Comparison of ENCODE assay signal across 15 cellular contexts in genomic region chr20:3084283-3084985, GRCh38. TPM values are rescaled to one million over a fixed set of nuclear protein-coding genes. Genes with fewer than 3 reads are reported as not detected.
DNase-seq lines count a peak whose midpoint lies in the region; ATAC-seq, FAIRE-seq and TF ChIP-seq lines count a peak whose summit lies in the region.
"Had no signal": no experiment of that assay in that cellular context is flagged by ENCODE, and none has a peak within 500 bp of the region (broad histone marks: within the 10 kb centered on the region; RNA-seq: fewer than 3 reads in every experiment).

AVP (minus strand) TSS chr20:3084724; CDS start chr20:3084674, 50 bp downstream.

- H3K4me2 ChIP-seq in K562 (ENCODE audit: insufficient read depth, low read length), result no peak within 1 kb of the TSS

- H3K36me3 Mint-ChIP-seq in natural killer cell (no peaks in the 10 kb centered on the region), Calu3 (ENCODE audit: insufficient read depth, unreplicated experiment) (no peaks in the 10 kb centered on the region)

- in situ Hi-C loops in K562 (cut with MboI), result no loop called here

- WGBS in K562 (ENCODE audit: insufficient coverage, low coverage, missing lambda C conversion rate), result 58% methylated on average over 14 of the region's 28 CpGs

- TF ChIP-seq CTCF in K562 (IDR thresholded peaks at IDR 0.05 in 2 of 3, conservative IDR thresholded peaks at IDR 0.05 in 1 of 3; ENCODE audit: insufficient read depth in 2 of 3, low read depth in 1 of 3, low read length in 3 of 3) (no peak), natural killer cell (IDR thresholded peaks at IDR 0.05) (no peak), Calu3 (IDR thresholded peaks at IDR 0.05; ENCODE audit: unreplicated experiment) (no peak)

- H3K27me3 ChIP-seq in K562 (ENCODE audit: control insufficient read depth in 2 of 2, insufficient read depth in 2 of 2, low read length in 2 of 2), result no peaks in the 10 kb centered on the region
- H3K27me3 ChIP-seq: pancreas, testis had no signal

- peak; percentile 36 for DNase-seq in 8988T
- peak in 3 of 4 experiments; percentile 27 to 62 (median 46) for DNase-seq in K562 (ENCODE audit: extremely low read depth in 1 of 4, low spot score in 3 of 4)
- no peak for DNase-seq in natural killer cell
- DNase-seq in SW480 (ENCODE audit: low spot score), result no peak
- DNase-seq in NCI-H1417 (lab: John Stamatoyannopoulos, UW), result no peak
- no peak for DNase-seq in Calu3
- DNase-seq: DMS79 treated with DMSO at 0.1 percent for 48 hours; pancreas; stimulated activated CD4-positive, alpha-beta T cell treated with anti-CD3 and anti-CD28 coated beads, Interleukin-12 subunit alpha, Interleukin-12 subunit beta, amount 100 ng/mL, for 4 hours; testis had no signal

- no peaks in the 10 kb centered on the region for H3K9me3 ChIP-seq in ES-I3 (ENCODE audit: control insufficient read depth, insufficient read depth, low read length)
- H3K9me3 ChIP-seq in K562 (replicated peaks; ENCODE audit: control insufficient read depth, insufficient read depth, low read depth, low read length), result no peaks in the 10 kb centered on the region
- H3K9me3 ChIP-seq: pancreas, testis had no signal

- TF ChIP-seq POLR2A in K562 (conservative IDR thresholded peaks at IDR 0.05), result no peak

- H3K27ac Mint-ChIP-seq in natural killer cell (peak within 1 kb of the TSS in 1 of 2 donors; percentile 21), Calu3 (ENCODE audit: unreplicated experiment) (no peak within 1 kb of the TSS)

- H3K9ac ChIP-seq in ES-I3 (ENCODE audit: low read depth, low read length) (peak within 1 kb of the TSS; percentile 37; the same call in 1 of the 2 replicates), K562 (ENCODE audit: insufficient read depth in 1 of 2, low read depth in 2 of 2, low read length in 2 of 2) (peak within 1 kb of the TSS in 1 of 2 experiments; percentile 68; a peak in 1 of 4 replicates)

- no TSS peak for BruUV-seq in K562 (replicated peaks; lab: Mats Ljungman, UMichigan)
- BruUV-seq in Calu3 (replicated peaks; lab: Mats Ljungman, UMichigan), result no TSS peak

- H3K4me1 Mint-ChIP-seq in natural killer cell (peaks cover 0 to 6% of the 10 kb centered on the region in 2 donors), Calu3 (ENCODE audit: low read depth, unreplicated experiment) (no peaks in the 10 kb centered on the region)

- no peak for TF ChIP-seq RAD21 in K562 (CRISPR knock-in tag; conservative IDR thresholded peaks at IDR 0.05 in 1 of 2, IDR thresholded peaks at IDR 0.05 in 1 of 2)

- H4K20me1 ChIP-seq in K562 (replicated peaks; ENCODE audit: control insufficient read depth, insufficient read depth, low read length), result no peaks in the 10 kb centered on the region

- no peaks in the 10 kb centered on the region for H3K79me2 ChIP-seq in K562 (ENCODE audit: control insufficient read depth, insufficient read depth, low read length)

- FAIRE-seq in K562 (lab: Jason Lieb, UNC), result no peak
- FAIRE-seq: HTR-8/SVneo, pancreas had no signal

- no peak for TF ChIP-seq EP300 in K562 (IDR thresholded peaks at IDR 0.05; ENCODE audit: low read length)

- no peak within 1 kb of the TSS for H3K4me3 ChIP-seq in K562
- H3K4me3 ChIP-seq: lung had no signal

- ATAC-seq in K562, result peak; percentile 43
- ATAC-seq in natural killer cell, result no peak
- ATAC-seq in GM18520 (IDR thresholded peaks at IDR 0.05; ENCODE audit: unreplicated experiment), result no peak
- ATAC-seq: SK-N-SH treated with all-trans-retinoic acid at 6 μM for 48 hours had no signal

- no peak within 1 kb of the TSS for H3K27ac ChIP-seq in K562 (ENCODE audit: extremely low read depth, low read depth, low read length)
- H3K27ac ChIP-seq: pancreas, testis had no signal

- intact Hi-C loops in K562 (cut with micrococcal nuclease), result no loop called here
- intact Hi-C loops in natural killer cell (cut with micrococcal nuclease), result no loop called here
- intact Hi-C loops in Calu3 (cut with micrococcal nuclease; ENCODE audit: unreplicated experiment), result no loop called here

- H3K4me3 Mint-ChIP-seq in natural killer cell, result peak within 1 kb of the TSS; percentile 59
- H3K4me3 Mint-ChIP-seq in Calu3 (ENCODE audit: low read depth, unreplicated experiment), result no peak within 1 kb of the TSS

- H3K36me3 ChIP-seq in ES-I3 (ENCODE audit: insufficient read depth, low read length) (no peaks in the 10 kb centered on the region), K562 (ENCODE audit: control insufficient read depth, insufficient read depth, low read length) (no peaks in the 10 kb centered on the region)
- H3K36me3 ChIP-seq: pancreas had no signal

- H3K9me3 Mint-ChIP-seq in natural killer cell (no peaks in the 10 kb centered on the region), Calu3 (ENCODE audit: low read depth, unreplicated experiment) (no peaks in the 10 kb centered on the region)

- H3K4me1 ChIP-seq in ES-I3 (ENCODE audit: insufficient read depth, low read length), result no peaks in the 10 kb centered on the region
- H3K4me1 ChIP-seq in K562 (replicated peaks in 1 of 2; ENCODE audit: control insufficient read depth in 2 of 2, insufficient read depth in 2 of 2, low read length in 2 of 2), result peaks cover 0 to 28% of the 10 kb centered on the region in 2 experiments; a peak in 3 of 5 replicates
- H3K4me1 ChIP-seq: pancreas had no signal

- H3K27me3 Mint-ChIP-seq in natural killer cell (ENCODE audit: low read depth in 2 of 2) (peaks cover 47 to 48% of the 10 kb centered on the region in 2 donors), Calu3 (ENCODE audit: unreplicated experiment) (peaks cover 59% of the 10 kb centered on the region)

- H2AFZ ChIP-seq in K562 (ENCODE audit: low read depth, low read length), result no peak within 1 kb of the TSS

- H3K9me1 ChIP-seq in K562 (ENCODE audit: control insufficient read depth, insufficient read depth, low read length), result peaks cover 3% of the 10 kb centered on the region

- POLR2A ChIA-PET in K562 (lab: Yijun Ruan, JAX), result no interaction called here

- CTCF ChIA-PET in K562 (lab: Yijun Ruan, JAX; ENCODE audit: low intra/inter-chr PET ratio) (no interaction called here), Calu3 (lab: Charles Lee) (no interaction called here)

TF ChIP-seq in K562, 482 proteins besides CTCF, POLR2A, EP300 and RAD21:
- TF ChIP-seq ZBTB33 (CRISPR knock-in tag; IDR thresholded peaks at IDR 0.05), result peak; percentile 97
- no peak for TF ChIP-seq FUS (optimal IDR thresholded peaks at IDR 0.05; ENCODE audit: low read depth, low read length)
- 0 out of 2 replicates have a peak, but pooled peaks have one; percentile 27 for TF ChIP-seq ZBTB7A (IDR thresholded peaks at IDR 0.05; ENCODE audit: borderline replicate concordance, control insufficient read depth, low read depth, low read length)
- TF ChIP-seq KDM4B (IDR thresholded peaks at IDR 0.05; ENCODE audit: borderline replicate concordance in 2 of 2, low read depth in 1 of 2), result no peak
- TF ChIP-seq ZFX (CRISPR knock-in tag; IDR thresholded peaks at IDR 0.05), result peak; percentile 24; the same call in 1 of the 2 replicates
- no peak for TF ChIP-seq KAT7 (CRISPR knock-in tag; IDR thresholded peaks at IDR 0.05; ENCODE audit: borderline replicate concordance)
- no peak for TF ChIP-seq MNT (conservative IDR thresholded peaks at IDR 0.05)

RNA-seq across cellular contexts. Expression of gene AVP, which starts in this region (rescaled TPM):
- total RNA-seq in K562 (2011; cell fraction: chromatin; rRNA removed; ENCODE audit: low replicate concordance), result not detected in 2 replicates
- total RNA-seq in K562 (2011; cell fraction: nucleolus; rRNA removed), result not detected in 2 replicates
- total RNA-seq in K562 (2011; cell fraction: nucleoplasm; rRNA removed), result not detected in 2 replicates
- total RNA-seq in K562 (2014; rRNA removed), result not detected in 2 replicates
- total RNA-seq in K562 (2014; rRNA removed; fragmentation: Illumina TruSeq; extraction: Trizol), result not detected in 2 replicates
- not detected in 2 replicates for total RNA-seq in K562 (2015; rRNA removed; fragmentation: Illumina TruSeq; extraction: Trizol)
- not detected in 2 replicates for total RNA-seq in K562 (2021)
- polyA plus RNA-seq in K562 (2011; rRNA removed), result not detected in 2 replicates
- polyA plus RNA-seq in K562 (2011; cell fraction: cytosol; rRNA removed), result 0.49 TPM in 1 of 2 replicates, not detected in the other
- 0.22 TPM in 1 of 2 replicates, not detected in the other for polyA plus RNA-seq in K562 (2011; cell fraction: nucleus; rRNA removed)
- polyA plus RNA-seq in K562 (2012), result not detected in 2 replicates
- polyA plus RNA-seq in K562 (2014; fragmentation: Illumina TruSeq; extraction: Trizol), result not detected in 2 replicates
- polyA plus RNA-seq in K562 (2014; fragmentation: Nextera tagmentation; extraction: Ambion mirVana), result not detected
- not detected in 2 replicates for polyA plus RNA-seq in K562 (2014; rRNA removed)
- not detected in 2 replicates for polyA minus RNA-seq in K562 (2011; rRNA and poly(A)+ RNA removed)
- polyA minus RNA-seq in K562 (2011; cell fraction: cytosol; rRNA and poly(A)+ RNA removed), result not detected in 2 replicates
- not detected in 2 replicates for polyA minus RNA-seq in K562 (2011; cell fraction: nucleus; rRNA and poly(A)+ RNA removed)
- total RNA-seq in natural killer cell, result not detected
- total RNA-seq in Calu3 (2022), result not detected in 2 replicates
- total RNA-seq: lung, pancreas had no signal
- polyA plus RNA-seq: lung, pancreas had no signal

Comparison
In these comparisons a context has a peak if more than half of its experiments do, and no peak if none do; other contexts are left out.
1. Peak in DNase-seq and ATAC-seq in K562; RNA of the gene not detected or under 1 TPM.